ENCODE assay signal across 1 cellular context in the genomic region with DNA sequence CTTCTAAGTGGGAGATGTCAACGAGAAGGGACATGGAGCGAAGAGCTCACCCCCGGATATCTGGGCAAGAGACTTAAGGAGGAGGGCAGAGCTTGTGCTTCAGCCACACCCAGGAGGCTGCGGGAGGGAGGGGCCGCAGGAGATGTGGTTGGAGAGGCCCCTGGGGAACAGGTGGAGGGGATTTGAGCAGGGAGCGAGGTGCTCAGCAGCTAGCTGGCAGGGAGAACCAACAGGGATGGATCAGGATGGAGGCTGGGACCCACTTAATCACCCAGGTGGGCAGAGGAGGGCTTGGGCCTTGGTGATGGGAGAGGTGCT.
TF ChIP-seq lines count a peak whose summit lies in the region.

No MANE protein-coding gene starts in this region.

TF ChIP-seq in A549, 52 proteins besides CTCF, POLR2A, EP300 and RAD21 (continued from another document):
- TF ChIP-seq, protein P1, sequence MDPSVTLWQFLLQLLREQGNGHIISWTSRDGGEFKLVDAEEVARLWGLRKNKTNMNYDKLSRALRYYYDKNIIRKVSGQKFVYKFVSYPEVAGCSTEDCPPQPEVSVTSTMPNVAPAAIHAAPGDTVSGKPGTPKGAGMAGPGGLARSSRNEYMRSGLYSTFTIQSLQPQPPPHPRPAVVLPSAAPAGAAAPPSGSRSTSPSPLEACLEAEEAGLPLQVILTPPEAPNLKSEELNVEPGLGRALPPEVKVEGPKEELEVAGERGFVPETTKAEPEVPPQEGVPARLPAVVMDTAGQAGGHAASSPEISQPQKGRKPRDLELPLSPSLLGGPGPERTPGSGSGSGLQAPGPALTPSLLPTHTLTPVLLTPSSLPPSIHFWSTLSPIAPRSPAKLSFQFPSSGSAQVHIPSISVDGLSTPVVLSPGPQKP (IDR thresholded peaks at IDR 0.05; ENCODE audit: low read depth, low read length), result no peak
- TF ChIP-seq TP53 (CRISPR knock-in tag; IDR thresholded peaks at IDR 0.05), result no peak
- TF ChIP-seq TFCP2L1 (CRISPR knock-in tag; IDR thresholded peaks at IDR 0.05), result no peak
- no peak for TF ChIP-seq HEYL (CRISPR knock-in tag; IDR thresholded peaks at IDR 0.05)
- TF ChIP-seq RNF2 (IDR thresholded peaks at IDR 0.05; ENCODE audit: borderline replicate concordance, low read depth), result no peak
- TF ChIP-seq CBX2 (IDR thresholded peaks at IDR 0.05; ENCODE audit: borderline replicate concordance, low read depth), result no peak
- no peak for TF ChIP-seq SMC3 (IDR thresholded peaks at IDR 0.05)
- no peak for TF ChIP-seq NR3C1 (IDR thresholded peaks at IDR 0.05)
- no peak for TF ChIP-seq MAZ (IDR thresholded peaks at IDR 0.05; ENCODE audit: borderline replicate concordance, low read depth, low read length)
- no peak for TF ChIP-seq RARB (CRISPR knock-in tag; IDR thresholded peaks at IDR 0.05)
- no peak for TF ChIP-seq SREBF2 (IDR thresholded peaks at IDR 0.05)
- TF ChIP-seq RCOR1 (IDR thresholded peaks at IDR 0.05; ENCODE audit: low read depth, low read length), result no peak
